23 cellular contexts compared by ENCODE assay signal in genomic region chr1:31726715-31727114, GRCh38. TPM values are rescaled to one million over a fixed set of nuclear protein-coding genes. Genes with fewer than 3 reads are reported as not detected.
"Had no signal": no experiment of that assay in that cellular context is flagged by ENCODE, and none has a peak within 500 bp of the region (broad histone marks: within the 10 kb centered on the region; RNA-seq: fewer than 3 reads in every experiment).

No MANE protein-coding gene starts in this region.

- H3K4me1 Mint-ChIP-seq: activated naive CD8-positive, alpha-beta T cell treated with anti-CD3 and anti-CD28 coated beads, Interleukin-2, amount 50 U/mL, for 24 hours had no signal

- H3K4me1 ChIP-seq: ascending aorta, body of pancreas, Peyer's patch, SJSA1 had no signal

- H3K27ac Mint-ChIP-seq: activated CD8-positive, alpha-beta T cell treated with anti-CD3 and anti-CD28 coated beads, Interleukin-2, amount 10 ng/mL, durations not matched to agents 7 days and 5 days; activated naive CD4-positive, alpha-beta T cell treated with anti-CD3 and anti-CD28 coated beads, Interleukin-2, amount 50 U/mL, for 72 hours; activated naive CD8-positive, alpha-beta T cell treated with anti-CD3 and anti-CD28 coated beads, Interleukin-2, amount 50 U/mL, for 24 hours; T-helper 1 cell treated with Interleukin-12 subunit alpha and Interleukin-12 subunit beta and Interleukin-4 antibody, amounts not matched to agents 30 μg/mL and 1 μg/mL, for 36 hours had no signal

- ATAC-seq: activated CD4-positive, CD25-positive, alpha-beta regulatory T cell treated with anti-CD3 and anti-CD28 coated beads, Interleukin-2, amount 50 U/mL, for 24 hours; activated CD8-positive, alpha-beta T cell treated with anti-CD3 and anti-CD28 coated beads, Interleukin-2, amount 10 ng/mL, durations not matched to agents 7 days and 5 days; activated naive CD4-positive, alpha-beta T cell treated with anti-CD3 and anti-CD28 coated beads, Interleukin-2, amount 50 U/mL, for 72 hours; activated naive CD8-positive, alpha-beta T cell treated with anti-CD3 and anti-CD28 coated beads, Interleukin-2, amount 50 U/mL, for 24 hours; activated T-cell treated with anti-CD3 and anti-CD28 coated beads, Interleukin-2, amount 50 U/mL, for 4 hours; body of pancreas; SK-N-SH treated with all-trans-retinoic acid at 6 μM for 48 hours had no signal

- H3K9me3 ChIP-seq: ascending aorta, body of pancreas, Peyer's patch, SJSA1 had no signal

- H3K4me3 ChIP-seq: ascending aorta, body of pancreas, cardiac muscle cell, Peyer's patch, SJSA1 had no signal

- H3K9me3 Mint-ChIP-seq: activated naive CD4-positive, alpha-beta T cell treated with anti-CD3 and anti-CD28 coated beads, Interleukin-2, amount 50 U/mL, for 72 hours; activated naive CD8-positive, alpha-beta T cell treated with anti-CD3 and anti-CD28 coated beads, Interleukin-2, amount 50 U/mL, for 24 hours; activated T-cell treated with anti-CD3 and anti-CD28 coated beads, Interleukin-2, amount 50 U/mL, for 4 hours; T-helper 1 cell treated with Interleukin-12 subunit alpha and Interleukin-12 subunit beta and Interleukin-4 antibody, amounts not matched to agents 30 μg/mL and 1 μg/mL, for 36 hours had no signal

- H3K4me3 Mint-ChIP-seq: activated CD8-positive, alpha-beta T cell treated with anti-CD3 and anti-CD28 coated beads, Interleukin-2, amount 10 ng/mL, durations not matched to agents 7 days and 5 days; activated naive CD8-positive, alpha-beta T cell treated with anti-CD3 and anti-CD28 coated beads, Interleukin-2, amount 50 U/mL, for 24 hours; activated T-cell treated with anti-CD3 and anti-CD28 coated beads, Interleukin-2, amount 50 U/mL, for 4 hours; T-helper 1 cell treated with Interleukin-12 subunit alpha and Interleukin-12 subunit beta and Interleukin-4 antibody, amounts not matched to agents 30 μg/mL and 1 μg/mL, for 36 hours had no signal

- H3K27ac ChIP-seq: ascending aorta, body of pancreas, cardiac muscle cell, Peyer's patch, SJSA1 had no signal

- DNase-seq: activated CD4-positive, alpha-beta T cell treated with anti-CD3 and anti-CD28 coated beads for 48 hours; activated CD4-positive, alpha-beta T cell treated with anti-CD3 and anti-CD28 coated beads, Interleukin-2, amount 50 U/mL, for 4 hours; activated CD8-positive, alpha-beta memory T cell treated with anti-CD3 and anti-CD28 coated beads, Interleukin-2, amount 50 U/mL, for 48 hours; activated CD8-positive, alpha-beta T cell treated with anti-CD3 and anti-CD28 coated beads, Interleukin-2, amount 10 ng/mL, durations not matched to agents 7 days and 5 days; activated effector memory CD4-positive, alpha-beta T cell treated with anti-CD3 and anti-CD28 coated beads, Interleukin-2, amount 50 U/mL, for 16 hours; activated naive CD4-positive, alpha-beta T cell treated with Interleukin-2 at 50 U/mL for 16 hours; activated naive CD8-positive, alpha-beta T cell treated with anti-CD3 and anti-CD28 coated beads, Interleukin-2, amount 50 U/mL, for 24 hours; activated T-cell treated with anti-CD3 and anti-CD28 coated beads, Interleukin-2, amount 50 U/mL, for 4 hours; amniotic stem cell; cerebellar nuclear complex; NCI-H1048; NCI-H2029; NCI-H82; NK-92 treated with Interleukin-12 subunit alpha and Interleukin-12 subunit beta, amount 100 ng/mL, for 24 hours had no signal

- H3K27me3 ChIP-seq: ascending aorta, cardiac muscle cell, Peyer's patch, SJSA1 had no signal

- H3K36me3 Mint-ChIP-seq: activated naive CD4-positive, alpha-beta T cell treated with anti-CD3 and anti-CD28 coated beads, Interleukin-2, amount 50 U/mL, for 72 hours had no signal

- H3K36me3 ChIP-seq: ascending aorta, Peyer's patch had no signal

RNA-seq across cellular contexts. Expression of gene COL16A1, which starts 22.9 kb away (rescaled TPM):
- total RNA-seq: activated CD8-positive, alpha-beta T cell treated with anti-CD3 and anti-CD28 coated beads, Interleukin-2, amount 10 ng/mL, durations not matched to agents 7 days and 5 days had no signal
